In the genomic region with DNA sequence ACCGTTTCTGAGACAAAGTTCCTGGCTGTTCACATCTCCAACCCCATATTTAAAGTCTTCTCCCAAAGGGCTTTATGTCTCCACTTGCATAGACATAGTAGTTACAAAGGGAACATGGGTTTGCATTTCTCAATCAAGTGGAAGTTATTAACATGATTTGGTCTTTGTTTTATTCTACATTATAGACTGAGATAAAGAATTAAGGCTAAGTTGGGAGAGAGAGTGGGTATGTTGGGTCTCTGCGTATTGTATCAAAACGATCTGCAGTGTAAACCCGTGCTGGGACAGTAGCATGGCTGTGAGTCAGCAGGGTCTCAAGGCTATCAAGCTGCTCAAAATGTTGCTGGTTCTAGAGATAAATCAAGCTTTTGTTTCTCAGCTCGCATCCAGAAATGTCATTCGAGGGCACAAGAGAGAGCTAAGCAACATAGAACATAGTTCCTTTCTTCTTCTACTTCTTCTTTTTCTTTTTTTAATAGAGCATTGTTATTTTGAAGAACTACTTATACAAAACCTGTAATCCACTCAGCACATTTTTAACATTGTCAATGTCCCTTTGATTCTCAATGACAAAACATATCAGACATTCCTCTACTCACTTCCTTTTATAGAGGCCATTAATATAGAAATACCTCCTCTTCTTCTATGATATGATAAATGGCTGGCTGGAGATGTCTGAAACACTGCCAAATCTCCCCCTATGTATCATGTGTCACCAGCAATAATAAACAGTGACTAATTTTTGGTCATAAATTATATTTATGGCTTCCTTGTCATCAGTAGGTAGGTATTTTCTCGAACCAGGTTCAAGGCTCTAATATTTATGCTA, we compare ENCODE assay signal across 1 cellular context.
TF ChIP-seq lines count a peak whose summit lies in the region.

No MANE protein-coding gene starts in this region.

TF ChIP-seq in HEK293, 187 proteins besides CTCF, POLR2A, EP300 and RAD21 (continued from another document and continues in another):
- TF ChIP-seq, protein P1, sequence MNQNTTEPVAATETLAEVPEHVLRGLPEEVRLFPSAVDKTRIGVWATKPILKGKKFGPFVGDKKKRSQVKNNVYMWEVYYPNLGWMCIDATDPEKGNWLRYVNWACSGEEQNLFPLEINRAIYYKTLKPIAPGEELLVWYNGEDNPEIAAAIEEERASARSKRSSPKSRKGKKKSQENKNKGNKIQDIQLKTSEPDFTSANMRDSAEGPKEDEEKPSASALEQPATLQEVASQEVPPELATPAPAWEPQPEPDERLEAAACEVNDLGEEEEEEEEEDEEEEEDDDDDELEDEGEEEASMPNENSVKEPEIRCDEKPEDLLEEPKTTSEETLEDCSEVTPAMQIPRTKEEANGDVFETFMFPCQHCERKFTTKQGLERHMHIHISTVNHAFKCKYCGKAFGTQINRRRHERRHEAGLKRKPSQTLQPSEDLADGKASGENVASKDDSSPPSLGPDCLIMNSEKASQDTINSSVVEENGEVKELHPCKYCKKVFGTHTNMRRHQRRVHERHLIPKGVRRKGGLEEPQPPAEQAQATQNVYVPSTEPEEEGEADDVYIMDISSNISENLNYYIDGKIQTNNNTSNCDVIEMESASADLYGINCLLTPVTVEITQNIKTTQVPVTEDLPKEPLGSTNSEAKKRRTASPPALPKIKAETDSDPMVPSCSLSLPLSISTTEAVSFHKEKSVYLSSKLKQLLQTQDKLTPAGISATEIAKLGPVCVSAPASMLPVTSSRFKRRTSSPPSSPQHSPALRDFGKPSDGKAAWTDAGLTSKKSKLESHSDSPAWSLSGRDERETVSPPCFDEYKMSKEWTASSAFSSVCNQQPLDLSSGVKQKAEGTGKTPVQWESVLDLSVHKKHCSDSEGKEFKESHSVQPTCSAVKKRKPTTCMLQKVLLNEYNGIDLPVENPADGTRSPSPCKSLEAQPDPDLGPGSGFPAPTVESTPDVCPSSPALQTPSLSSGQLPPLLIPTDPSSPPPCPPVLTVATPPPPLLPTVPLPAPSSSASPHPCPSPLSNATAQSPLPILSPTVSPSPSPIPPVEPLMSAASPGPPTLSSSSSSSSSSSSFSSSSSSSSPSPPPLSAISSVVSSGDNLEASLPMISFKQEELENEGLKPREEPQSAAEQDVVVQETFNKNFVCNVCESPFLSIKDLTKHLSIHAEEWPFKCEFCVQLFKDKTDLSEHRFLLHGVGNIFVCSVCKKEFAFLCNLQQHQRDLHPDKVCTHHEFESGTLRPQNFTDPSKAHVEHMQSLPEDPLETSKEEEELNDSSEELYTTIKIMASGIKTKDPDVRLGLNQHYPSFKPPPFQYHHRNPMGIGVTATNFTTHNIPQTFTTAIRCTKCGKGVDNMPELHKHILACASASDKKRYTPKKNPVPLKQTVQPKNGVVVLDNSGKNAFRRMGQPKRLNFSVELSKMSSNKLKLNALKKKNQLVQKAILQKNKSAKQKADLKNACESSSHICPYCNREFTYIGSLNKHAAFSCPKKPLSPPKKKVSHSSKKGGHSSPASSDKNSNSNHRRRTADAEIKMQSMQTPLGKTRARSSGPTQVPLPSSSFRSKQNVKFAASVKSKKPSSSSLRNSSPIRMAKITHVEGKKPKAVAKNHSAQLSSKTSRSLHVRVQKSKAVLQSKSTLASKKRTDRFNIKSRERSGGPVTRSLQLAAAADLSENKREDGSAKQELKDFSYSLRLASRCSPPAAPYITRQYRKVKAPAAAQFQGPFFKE (tag by site-specific recombination; IDR thresholded peaks at IDR 0.05; ENCODE audit: borderline replicate concordance): no peak
- TF ChIP-seq GFI1B (tag by site-specific recombination; IDR thresholded peaks at IDR 0.05): peak; percentile 31; the same call in 1 of the 2 replicates
- TF ChIP-seq BCL11A (tag by site-specific recombination; IDR thresholded peaks at IDR 0.05; ENCODE audit: low read depth): peak; percentile 47; the same call in 1 of the 2 replicates
- peak; percentile 26; the same call in 1 of the 2 replicates for TF ChIP-seq ZBTB8A (tag by site-specific recombination; IDR thresholded peaks at IDR 0.05)
- TF ChIP-seq RBAK (tag by site-specific recombination; IDR thresholded peaks at IDR 0.05): no peak
- peak; percentile 54; the same call in 1 of the 2 replicates for TF ChIP-seq GLI2 (tag by site-specific recombination; IDR thresholded peaks at IDR 0.05; ENCODE audit: borderline replicate concordance, low read depth)
- TF ChIP-seq, protein P2, sequence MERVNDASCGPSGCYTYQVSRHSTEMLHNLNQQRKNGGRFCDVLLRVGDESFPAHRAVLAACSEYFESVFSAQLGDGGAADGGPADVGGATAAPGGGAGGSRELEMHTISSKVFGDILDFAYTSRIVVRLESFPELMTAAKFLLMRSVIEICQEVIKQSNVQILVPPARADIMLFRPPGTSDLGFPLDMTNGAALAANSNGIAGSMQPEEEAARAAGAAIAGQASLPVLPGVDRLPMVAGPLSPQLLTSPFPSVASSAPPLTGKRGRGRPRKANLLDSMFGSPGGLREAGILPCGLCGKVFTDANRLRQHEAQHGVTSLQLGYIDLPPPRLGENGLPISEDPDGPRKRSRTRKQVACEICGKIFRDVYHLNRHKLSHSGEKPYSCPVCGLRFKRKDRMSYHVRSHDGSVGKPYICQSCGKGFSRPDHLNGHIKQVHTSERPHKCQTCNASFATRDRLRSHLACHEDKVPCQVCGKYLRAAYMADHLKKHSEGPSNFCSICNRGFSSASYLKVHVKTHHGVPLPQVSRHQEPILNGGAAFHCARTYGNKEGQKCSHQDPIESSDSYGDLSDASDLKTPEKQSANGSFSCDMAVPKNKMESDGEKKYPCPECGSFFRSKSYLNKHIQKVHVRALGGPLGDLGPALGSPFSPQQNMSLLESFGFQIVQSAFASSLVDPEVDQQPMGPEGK (tag by site-specific recombination; IDR thresholded peaks at IDR 0.05): peak; percentile 73
- TF ChIP-seq, protein P3, sequence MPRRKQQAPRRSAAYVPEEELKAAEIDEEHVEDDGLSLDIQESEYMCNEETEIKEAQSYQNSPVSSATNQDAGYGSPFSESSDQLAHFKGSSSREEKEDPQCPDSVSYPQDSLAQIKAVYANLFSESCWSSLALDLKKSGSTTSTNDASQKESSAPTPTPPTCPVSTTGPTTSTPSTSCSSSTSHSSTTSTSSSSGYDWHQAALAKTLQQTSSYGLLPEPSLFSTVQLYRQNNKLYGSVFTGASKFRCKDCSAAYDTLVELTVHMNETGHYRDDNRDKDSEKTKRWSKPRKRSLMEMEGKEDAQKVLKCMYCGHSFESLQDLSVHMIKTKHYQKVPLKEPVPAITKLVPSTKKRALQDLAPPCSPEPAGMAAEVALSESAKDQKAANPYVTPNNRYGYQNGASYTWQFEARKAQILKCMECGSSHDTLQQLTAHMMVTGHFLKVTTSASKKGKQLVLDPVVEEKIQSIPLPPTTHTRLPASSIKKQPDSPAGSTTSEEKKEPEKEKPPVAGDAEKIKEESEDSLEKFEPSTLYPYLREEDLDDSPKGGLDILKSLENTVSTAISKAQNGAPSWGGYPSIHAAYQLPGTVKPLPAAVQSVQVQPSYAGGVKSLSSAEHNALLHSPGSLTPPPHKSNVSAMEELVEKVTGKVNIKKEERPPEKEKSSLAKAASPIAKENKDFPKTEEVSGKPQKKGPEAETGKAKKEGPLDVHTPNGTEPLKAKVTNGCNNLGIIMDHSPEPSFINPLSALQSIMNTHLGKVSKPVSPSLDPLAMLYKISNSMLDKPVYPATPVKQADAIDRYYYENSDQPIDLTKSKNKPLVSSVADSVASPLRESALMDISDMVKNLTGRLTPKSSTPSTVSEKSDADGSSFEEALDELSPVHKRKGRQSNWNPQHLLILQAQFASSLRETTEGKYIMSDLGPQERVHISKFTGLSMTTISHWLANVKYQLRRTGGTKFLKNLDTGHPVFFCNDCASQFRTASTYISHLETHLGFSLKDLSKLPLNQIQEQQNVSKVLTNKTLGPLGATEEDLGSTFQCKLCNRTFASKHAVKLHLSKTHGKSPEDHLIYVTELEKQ (tag by site-specific recombination; IDR thresholded peaks at IDR 0.05; ENCODE audit: borderline replicate concordance): peak; percentile 85; the same call in 1 of the 2 replicates
- TF ChIP-seq SP2 (tag by site-specific recombination; IDR thresholded peaks at IDR 0.05): peak; percentile 44
- TF ChIP-seq, protein P4, sequence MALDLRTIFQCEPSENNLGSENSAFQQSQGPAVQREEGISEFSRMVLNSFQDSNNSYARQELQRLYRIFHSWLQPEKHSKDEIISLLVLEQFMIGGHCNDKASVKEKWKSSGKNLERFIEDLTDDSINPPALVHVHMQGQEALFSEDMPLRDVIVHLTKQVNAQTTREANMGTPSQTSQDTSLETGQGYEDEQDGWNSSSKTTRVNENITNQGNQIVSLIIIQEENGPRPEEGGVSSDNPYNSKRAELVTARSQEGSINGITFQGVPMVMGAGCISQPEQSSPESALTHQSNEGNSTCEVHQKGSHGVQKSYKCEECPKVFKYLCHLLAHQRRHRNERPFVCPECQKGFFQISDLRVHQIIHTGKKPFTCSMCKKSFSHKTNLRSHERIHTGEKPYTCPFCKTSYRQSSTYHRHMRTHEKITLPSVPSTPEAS (tag by site-specific recombination; IDR thresholded peaks at IDR 0.05): peak; percentile 46; the same call in 1 of the 2 replicates
- peak; percentile 47 for TF ChIP-seq OSR2 (tag by site-specific recombination; IDR thresholded peaks at IDR 0.05)
- TF ChIP-seq YY1 (tag by site-specific recombination; IDR thresholded peaks at IDR 0.05): peak; percentile 45; the same call in 1 of the 2 replicates
- TF ChIP-seq ZSCAN16 (tag by site-specific recombination; IDR thresholded peaks at IDR 0.05): no peak
- TF ChIP-seq KLF10 (tag by site-specific recombination; IDR thresholded peaks at IDR 0.05): peak; percentile 79
- TF ChIP-seq ZNF610 (tag by site-specific recombination; IDR thresholded peaks at IDR 0.05; ENCODE audit: borderline replicate concordance): 0 out of 2 replicates have a peak, but pooled peaks have one; percentile 10
- peak; percentile 71 for TF ChIP-seq KLF8 (tag by site-specific recombination; IDR thresholded peaks at IDR 0.05)
- TF ChIP-seq, protein P5, sequence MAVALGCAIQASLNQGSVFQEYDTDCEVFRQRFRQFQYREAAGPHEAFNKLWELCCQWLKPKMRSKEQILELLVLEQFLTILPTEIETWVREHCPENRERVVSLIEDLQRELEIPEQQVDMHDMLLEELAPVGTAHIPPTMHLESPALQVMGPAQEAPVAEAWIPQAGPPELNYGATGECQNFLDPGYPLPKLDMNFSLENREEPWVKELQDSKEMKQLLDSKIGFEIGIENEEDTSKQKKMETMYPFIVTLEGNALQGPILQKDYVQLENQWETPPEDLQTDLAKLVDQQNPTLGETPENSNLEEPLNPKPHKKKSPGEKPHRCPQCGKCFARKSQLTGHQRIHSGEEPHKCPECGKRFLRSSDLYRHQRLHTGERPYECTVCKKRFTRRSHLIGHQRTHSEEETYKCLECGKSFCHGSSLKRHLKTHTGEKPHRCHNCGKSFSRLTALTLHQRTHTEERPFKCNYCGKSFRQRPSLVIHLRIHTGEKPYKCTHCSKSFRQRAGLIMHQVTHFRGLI (tag by site-specific recombination; IDR thresholded peaks at IDR 0.05): peak; percentile 35; the same call in 1 of the 2 replicates
- peak; percentile 29; the same call in 1 of the 2 replicates for TF ChIP-seq ZNF660 (tag by site-specific recombination; IDR thresholded peaks at IDR 0.05)
- peak; percentile 56; the same call in 1 of the 2 replicates for TF ChIP-seq ZNF391 (tag by site-specific recombination; IDR thresholded peaks at IDR 0.05; ENCODE audit: borderline replicate concordance, low read depth)
- TF ChIP-seq, protein P6, sequence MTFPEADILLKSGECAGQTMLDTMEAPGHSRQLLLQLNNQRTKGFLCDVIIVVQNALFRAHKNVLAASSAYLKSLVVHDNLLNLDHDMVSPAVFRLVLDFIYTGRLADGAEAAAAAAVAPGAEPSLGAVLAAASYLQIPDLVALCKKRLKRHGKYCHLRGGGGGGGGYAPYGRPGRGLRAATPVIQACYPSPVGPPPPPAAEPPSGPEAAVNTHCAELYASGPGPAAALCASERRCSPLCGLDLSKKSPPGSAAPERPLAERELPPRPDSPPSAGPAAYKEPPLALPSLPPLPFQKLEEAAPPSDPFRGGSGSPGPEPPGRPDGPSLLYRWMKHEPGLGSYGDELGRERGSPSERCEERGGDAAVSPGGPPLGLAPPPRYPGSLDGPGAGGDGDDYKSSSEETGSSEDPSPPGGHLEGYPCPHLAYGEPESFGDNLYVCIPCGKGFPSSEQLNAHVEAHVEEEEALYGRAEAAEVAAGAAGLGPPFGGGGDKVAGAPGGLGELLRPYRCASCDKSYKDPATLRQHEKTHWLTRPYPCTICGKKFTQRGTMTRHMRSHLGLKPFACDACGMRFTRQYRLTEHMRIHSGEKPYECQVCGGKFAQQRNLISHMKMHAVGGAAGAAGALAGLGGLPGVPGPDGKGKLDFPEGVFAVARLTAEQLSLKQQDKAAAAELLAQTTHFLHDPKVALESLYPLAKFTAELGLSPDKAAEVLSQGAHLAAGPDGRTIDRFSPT (tag by site-specific recombination; IDR thresholded peaks at IDR 0.05): peak; percentile 88
- no peak for TF ChIP-seq EGR2 (tag by site-specific recombination; IDR thresholded peaks at IDR 0.05; ENCODE audit: low read depth)
- TF ChIP-seq ZNF433 (tag by site-specific recombination; IDR thresholded peaks at IDR 0.05; ENCODE audit: low read depth): no peak
- TF ChIP-seq, protein P7, sequence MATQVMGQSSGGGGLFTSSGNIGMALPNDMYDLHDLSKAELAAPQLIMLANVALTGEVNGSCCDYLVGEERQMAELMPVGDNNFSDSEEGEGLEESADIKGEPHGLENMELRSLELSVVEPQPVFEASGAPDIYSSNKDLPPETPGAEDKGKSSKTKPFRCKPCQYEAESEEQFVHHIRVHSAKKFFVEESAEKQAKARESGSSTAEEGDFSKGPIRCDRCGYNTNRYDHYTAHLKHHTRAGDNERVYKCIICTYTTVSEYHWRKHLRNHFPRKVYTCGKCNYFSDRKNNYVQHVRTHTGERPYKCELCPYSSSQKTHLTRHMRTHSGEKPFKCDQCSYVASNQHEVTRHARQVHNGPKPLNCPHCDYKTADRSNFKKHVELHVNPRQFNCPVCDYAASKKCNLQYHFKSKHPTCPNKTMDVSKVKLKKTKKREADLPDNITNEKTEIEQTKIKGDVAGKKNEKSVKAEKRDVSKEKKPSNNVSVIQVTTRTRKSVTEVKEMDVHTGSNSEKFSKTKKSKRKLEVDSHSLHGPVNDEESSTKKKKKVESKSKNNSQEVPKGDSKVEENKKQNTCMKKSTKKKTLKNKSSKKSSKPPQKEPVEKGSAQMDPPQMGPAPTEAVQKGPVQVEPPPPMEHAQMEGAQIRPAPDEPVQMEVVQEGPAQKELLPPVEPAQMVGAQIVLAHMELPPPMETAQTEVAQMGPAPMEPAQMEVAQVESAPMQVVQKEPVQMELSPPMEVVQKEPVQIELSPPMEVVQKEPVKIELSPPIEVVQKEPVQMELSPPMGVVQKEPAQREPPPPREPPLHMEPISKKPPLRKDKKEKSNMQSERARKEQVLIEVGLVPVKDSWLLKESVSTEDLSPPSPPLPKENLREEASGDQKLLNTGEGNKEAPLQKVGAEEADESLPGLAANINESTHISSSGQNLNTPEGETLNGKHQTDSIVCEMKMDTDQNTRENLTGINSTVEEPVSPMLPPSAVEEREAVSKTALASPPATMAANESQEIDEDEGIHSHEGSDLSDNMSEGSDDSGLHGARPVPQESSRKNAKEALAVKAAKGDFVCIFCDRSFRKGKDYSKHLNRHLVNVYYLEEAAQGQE (tag by site-specific recombination; IDR thresholded peaks at IDR 0.05): no peak
- peak; percentile 86 for TF ChIP-seq ZNF629 (tag by site-specific recombination; IDR thresholded peaks at IDR 0.05)
- no peak for TF ChIP-seq PRDM1 (tag by site-specific recombination; IDR thresholded peaks at IDR 0.05)
- TF ChIP-seq ZNF501 (tag by site-specific recombination; IDR thresholded peaks at IDR 0.05): 0 out of 2 replicates have a peak, but pooled peaks have one; percentile 32
- peak; percentile 27; the same call in 1 of the 2 replicates for TF ChIP-seq ZNF76 (tag by site-specific recombination; IDR thresholded peaks at IDR 0.05; ENCODE audit: borderline replicate concordance, low read depth)
